In the genomic region with DNA sequence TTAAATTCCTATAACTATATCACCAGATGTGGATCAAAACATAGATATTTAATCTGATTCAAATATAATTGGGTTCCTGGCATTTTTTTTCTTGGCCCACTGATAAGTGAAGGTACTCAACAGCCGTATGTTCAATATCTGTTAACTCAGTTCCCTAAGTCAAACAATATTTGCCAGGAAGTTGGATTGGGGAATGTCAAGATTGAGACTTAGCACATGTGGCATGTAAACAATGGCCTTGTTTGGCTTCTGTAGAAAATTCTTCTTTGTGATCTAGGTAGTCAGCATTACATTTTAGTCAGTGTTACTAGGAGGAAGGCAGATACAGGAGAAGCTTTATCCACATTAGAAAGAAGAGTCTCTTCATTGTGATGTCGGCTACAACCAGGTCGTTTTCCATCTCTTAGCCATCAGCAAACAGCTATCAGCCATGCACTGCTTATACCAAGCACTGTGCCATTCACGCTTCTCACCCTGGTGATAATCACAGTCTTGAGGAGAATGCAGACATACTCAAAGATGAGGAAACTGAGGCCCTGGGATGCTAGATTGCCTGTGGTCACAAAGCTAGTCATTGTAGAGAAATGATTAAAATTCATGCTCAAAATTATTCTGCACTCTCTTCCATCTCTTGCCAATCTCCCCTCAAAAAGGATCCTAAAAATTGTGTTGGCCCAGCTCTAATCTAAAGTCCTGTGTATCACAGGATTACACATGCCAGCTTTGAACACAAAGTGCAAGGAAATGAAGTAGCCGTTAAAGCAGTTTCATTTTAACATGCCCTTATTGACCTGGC, we compare ENCODE assay signal across 11 cellular contexts. TPM values are rescaled to one million over a fixed set of nuclear protein-coding genes. Genes with fewer than 3 reads are reported as not detected.
A peak's percentile ranks its signal among the peaks of the same experiment; 100 is the strongest.
DNase-seq lines count a peak whose midpoint lies in the region; ATAC-seq, FAIRE-seq and TF ChIP-seq lines count a peak whose summit lies in the region.
"Had no signal": no experiment of that assay in that cellular context is flagged by ENCODE, and none has a peak within 500 bp of the region (broad histone marks: within the 10 kb centered on the region; RNA-seq: fewer than 3 reads in every experiment).

No MANE protein-coding gene starts in this region.

- H3K27me3 ChIP-seq in left ventricle myocardium inferior (ENCODE audit: low read depth) (no peaks in the 10 kb centered on the region), transverse colon (no peaks in the 10 kb centered on the region)

- FAIRE-seq in HTR-8/SVneo (lab: Jason Lieb, UNC), result no peak

- no peak overlapping the region for H3K4me3 Mint-ChIP-seq in activated CD4-positive, alpha-beta memory T cell treated with anti-CD3 and anti-CD28 coated beads, Interleukin-2, amount 10 ng/mL, durations not matched to agents 7 days and 5 days

- H3K4me3 ChIP-seq in left ventricle myocardium inferior (no peak overlapping the region), foreskin fibroblast (ENCODE audit: low read depth in 1 of 2, low read length in 2 of 2) (peak overlapping the region; percentile 8 to 55), transverse colon (peak overlapping the region in 2 of 4 donors; percentile 2 to 46)

- ATAC-seq in left cardiac atrium (no peak), GM18907 (IDR thresholded peaks at IDR 0.05; ENCODE audit: unreplicated experiment) (no peak)

- no peaks in the 10 kb centered on the region for H3K36me3 Mint-ChIP-seq in activated CD4-positive, alpha-beta memory T cell treated with anti-CD3 and anti-CD28 coated beads, Interleukin-2, amount 10 ng/mL, durations not matched to agents 7 days and 5 days (ENCODE audit: low read depth)

- peak overlapping the region; percentile 30 for H3K27ac ChIP-seq in left ventricle myocardium inferior (replicated peaks)
- H3K27ac ChIP-seq in transverse colon, result peak overlapping the region; percentile 79 to 86 (median 83)

- intact Hi-C loops in left ventricle myocardium inferior (cut with micrococcal nuclease) (no loop called here), left cardiac atrium (cut with DNase I) (no loop called here), transverse colon (cut with DNase I; ENCODE audit: low total_unique reads) (no loop called here)

- TF ChIP-seq POLR2A in transverse colon (IDR thresholded peaks at IDR 0.05), result no peak

- POLR2A ChIA-PET in activated CD4-positive, alpha-beta memory T cell treated with anti-CD3 and anti-CD28 coated beads, Interleukin-2, amount 10 ng/mL, durations not matched to agents 7 days and 5 days (lab: Charles Lee), result interaction anchor here (1.2 kb wide), 1 partner anchor 8 kb away, joined by 4 read pairs; no protein-coding TSS in a partner anchor

- H3K27me3 Mint-ChIP-seq in activated CD4-positive, alpha-beta memory T cell treated with anti-CD3 and anti-CD28 coated beads, Interleukin-2, amount 10 ng/mL, durations not matched to agents 7 days and 5 days, result no peaks in the 10 kb centered on the region

- TF ChIP-seq EP300 in transverse colon (IDR thresholded peaks at IDR 0.05; ENCODE audit: low read depth), result no peak

- peak overlapping the region; percentile 0 for H3K27ac Mint-ChIP-seq in activated CD4-positive, alpha-beta memory T cell treated with anti-CD3 and anti-CD28 coated beads, Interleukin-2, amount 10 ng/mL, durations not matched to agents 7 days and 5 days

- DNase-seq in left ventricle myocardium inferior, result no peak
- DNase-seq in left cardiac atrium, result no peak
- no peak for DNase-seq in activated CD4-positive, alpha-beta memory T cell treated with anti-CD3 and anti-CD28 coated beads, Interleukin-2, amount 10 ng/mL, durations not matched to agents 7 days and 5 days
- DNase-seq in foreskin fibroblast, result peak in 1 of 2 donors; percentile 4
- DNase-seq in transverse colon, result no peak
- DNase-seq in nucleus accumbens (lab: John Stamatoyannopoulos, UW), result no peak
- DNase-seq in HTR-8/SVneo (ENCODE audit: insufficient read length, low spot score), result no peak
- DNase-seq: NCI-H2029 treated with DMSO at 0.1 percent for 48 hours had no signal

- H3K9me3 Mint-ChIP-seq in activated CD4-positive, alpha-beta memory T cell treated with anti-CD3 and anti-CD28 coated beads, Interleukin-2, amount 10 ng/mL, durations not matched to agents 7 days and 5 days, result no peaks in the 10 kb centered on the region

- 41 to 67% methylated on average over 3 to 5 of the region's 5 CpGs for WGBS in transverse colon (ENCODE audit: low coverage in 1 of 2), 2 donors

- in situ Hi-C loops in transverse colon (cut with MboI; ENCODE audit: low pct_ligation_motif_present in 1 of 4, low pct_unique_long_range_greater_than_20kb in 1 of 4, low sequenced_read_pairs in 3 of 4), result no loop called here

- CTCF ChIA-PET in activated CD4-positive, alpha-beta memory T cell treated with anti-CD3 and anti-CD28 coated beads, Interleukin-2, amount 10 ng/mL, durations not matched to agents 7 days and 5 days (lab: Charles Lee), result interaction anchor here (0.6 to 2.1 kb wide), 6 partner anchors 13 to 1493 kb away, joined by 3 to 9 read pairs (median 4); no protein-coding TSS in a partner anchor

- H3K4me1 ChIP-seq in left ventricle myocardium inferior (peaks cover 22% of the 10 kb centered on the region), transverse colon (peaks cover 10 to 60% (median 29%) of the 10 kb centered on the region in 4 donors)

- peaks cover 39% of the 10 kb centered on the region for H3K4me1 Mint-ChIP-seq in activated CD4-positive, alpha-beta memory T cell treated with anti-CD3 and anti-CD28 coated beads, Interleukin-2, amount 10 ng/mL, durations not matched to agents 7 days and 5 days

- no peak for TF ChIP-seq CTCF in left ventricle myocardium inferior (IDR thresholded peaks at IDR 0.05; ENCODE audit: borderline replicate concordance)
- no peak for TF ChIP-seq CTCF in foreskin fibroblast (IDR thresholded peaks at IDR 0.05; ENCODE audit: low read depth, low read length)
- TF ChIP-seq CTCF in transverse colon (IDR thresholded peaks at IDR 0.05), result no peak

- no peaks in the 10 kb centered on the region for H3K36me3 ChIP-seq in left ventricle myocardium inferior
- no peaks in the 10 kb centered on the region for H3K36me3 ChIP-seq in transverse colon

- H3K9me3 ChIP-seq in left ventricle myocardium inferior (replicated peaks) (no peaks in the 10 kb centered on the region), transverse colon (no peaks in the 10 kb centered on the region)

RNA-seq across cellular contexts. Expression of a gene that starts 3.1 kb away (rescaled TPM):
- total RNA-seq in left ventricle myocardium inferior (0.19 TPM), left cardiac atrium (under 1 TPM; 0.39 to 0.59 TPM), transverse colon (10 to 100 TPM in 3 of 4 donors, 1 to 10 TPM in 1; 7.5 to 34.0 (median 14.0) TPM)
- not detected for total RNA-seq in activated CD4-positive, alpha-beta memory T cell treated with anti-CD3 and anti-CD28 coated beads, Interleukin-2, amount 10 ng/mL, durations not matched to agents 7 days and 5 days
- total RNA-seq: HT1080, pulmonary artery endothelial cell had no signal
